13 cellular contexts compared by ENCODE assay signal in the genomic region with DNA sequence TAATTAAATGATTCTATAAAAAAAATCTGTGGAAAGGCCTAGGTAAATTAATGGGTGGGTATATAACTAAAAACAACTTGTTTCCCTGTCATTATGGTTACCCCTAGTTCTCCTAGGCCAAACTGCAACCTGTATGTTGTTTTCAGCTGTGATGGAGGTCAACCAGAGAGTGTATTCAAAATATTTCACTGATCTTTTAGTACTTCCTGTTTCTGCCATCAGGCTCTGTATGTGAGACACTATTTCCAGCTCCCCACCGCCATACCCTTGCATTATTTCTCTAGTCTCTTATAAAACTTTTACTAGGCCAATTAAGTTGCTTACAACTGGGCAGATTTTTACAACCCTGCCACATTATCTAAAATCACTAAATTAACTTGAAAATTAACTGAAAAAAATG. TPM values are rescaled to one million over a fixed set of nuclear protein-coding genes. Genes with fewer than 3 reads are reported as not detected.
DNase-seq lines count a peak whose midpoint lies in the region; ATAC-seq, FAIRE-seq and TF ChIP-seq lines count a peak whose summit lies in the region.
"Had no signal": no experiment of that assay in that cellular context is flagged by ENCODE, and none has a peak within 500 bp of the region (broad histone marks: within the 10 kb centered on the region; RNA-seq: fewer than 3 reads in every experiment).

No MANE protein-coding gene starts in this region.

- ATAC-seq in HG02588 (IDR thresholded peaks at IDR 0.05; ENCODE audit: unreplicated experiment) (peak; percentile 69), omental fat pad (ENCODE audit: low FRiP score) (no peak)
- no peak for ATAC-seq in naive thymus-derived CD4-positive, alpha-beta T cell
- ATAC-seq: esophagus mucosa, SK-N-SH treated with all-trans-retinoic acid at 6 μM for 48 hours had no signal

- FAIRE-seq in GM19239 (lab: Jason Lieb, UNC): peak; percentile 26

- H3K36me3 ChIP-seq in naive thymus-derived CD4-positive, alpha-beta T cell (ENCODE audit: control insufficient read depth in 2 of 3, insufficient read depth in 3 of 3, low read length in 3 of 3): no peaks in the 10 kb centered on the region
- peaks cover 20% of the 10 kb centered on the region for H3K36me3 ChIP-seq in WERI-Rb-1

- no peaks in the 10 kb centered on the region for H3K9me3 Mint-ChIP-seq in naive thymus-derived CD4-positive, alpha-beta T cell

- DNase-seq in GM19239 (ENCODE audit: insufficient read length, low spot score) (no peak), KBM-7 (peak; percentile 39), omental fat pad (ENCODE audit: low spot score) (no peak), WERI-Rb-1 (no peak)
- no peak for DNase-seq in naive thymus-derived CD4-positive, alpha-beta T cell
- DNase-seq in stimulated activated CD4-positive, alpha-beta T cell treated with anti-CD3 and anti-CD28 coated beads, Interleukin-4, amount 100 ng/mL, for 4 hours: no peak
- DNase-seq: activated gamma-delta T cell, trophoblast cell had no signal

- POLR2A ChIA-PET in naive thymus-derived CD4-positive, alpha-beta T cell (lab: Charles Lee): no interaction called here

- in situ Hi-C loops in KBM-7 (cut with MboI; ENCODE audit: low pct_unique_long_range_greater_than_20kb, low sequenced_read_pairs): no loop called here

- H3K4me3 Mint-ChIP-seq in naive thymus-derived CD4-positive, alpha-beta T cell: peak overlapping the region in 1 of 10 donors; percentile 39

- intact Hi-C loops in naive thymus-derived CD4-positive, alpha-beta T cell (cut with micrococcal nuclease): no loop called here

- H3K27ac ChIP-seq in naive thymus-derived CD4-positive, alpha-beta T cell (ENCODE audit: low read depth, low read length): no peak overlapping the region
- H3K27ac ChIP-seq in WERI-Rb-1: no peak overlapping the region
- H3K27ac ChIP-seq: KMS-11 had no signal

- no peak for TF ChIP-seq CTCF in omental fat pad (IDR thresholded peaks at IDR 0.05)
- no peak for TF ChIP-seq CTCF in WERI-Rb-1 (IDR thresholded peaks at IDR 0.05; ENCODE audit: low read depth, low read length)

- H3K4me1 ChIP-seq in naive thymus-derived CD4-positive, alpha-beta T cell (ENCODE audit: control insufficient read depth in 2 of 2, insufficient read depth in 2 of 2, low read length in 2 of 2): peaks cover 17% of the 10 kb centered on the region in 2 donors

- no peaks in the 10 kb centered on the region for H3K9me3 ChIP-seq in naive thymus-derived CD4-positive, alpha-beta T cell (ENCODE audit: control insufficient read depth in 2 of 3, low read length in 3 of 3)
- no peaks in the 10 kb centered on the region for H3K9me3 ChIP-seq in WERI-Rb-1 (ENCODE audit: severe bottlenecking)

- peaks cover 4 to 33% (median 22%) of the 10 kb centered on the region in 7 donors for H3K4me1 Mint-ChIP-seq in naive thymus-derived CD4-positive, alpha-beta T cell

- H3K27me3 ChIP-seq in naive thymus-derived CD4-positive, alpha-beta T cell (ENCODE audit: control insufficient read depth in 2 of 2, insufficient read depth in 2 of 2, low read length in 2 of 2): no peaks in the 10 kb centered on the region
- H3K27me3 ChIP-seq in WERI-Rb-1 (ENCODE audit: insufficient read depth, low read depth, severe bottlenecking): no peaks in the 10 kb centered on the region

- no peak overlapping the region for H3K4me3 ChIP-seq in naive thymus-derived CD4-positive, alpha-beta T cell (ENCODE audit: low read length)
- no peak overlapping the region for H3K4me3 ChIP-seq in WERI-Rb-1 (ENCODE audit: low read depth, low read length)

- H3K27me3 Mint-ChIP-seq in naive thymus-derived CD4-positive, alpha-beta T cell: no peaks in the 10 kb centered on the region

- peak overlapping the region in 8 of 9 donors; percentile 8 to 82 (median 58) for H3K27ac Mint-ChIP-seq in naive thymus-derived CD4-positive, alpha-beta T cell

- CTCF ChIA-PET in naive thymus-derived CD4-positive, alpha-beta T cell (lab: Charles Lee): interaction anchor here (1.1 to 1.3 kb wide), 2 partner anchors 10 to 37 kb away, joined by 3 to 4 read pairs; no protein-coding TSS in a partner anchor

- peaks cover 5 to 36% (median 17%) of the 10 kb centered on the region in 5 donors for H3K36me3 Mint-ChIP-seq in naive thymus-derived CD4-positive, alpha-beta T cell

RNA-seq across cellular contexts. Expression of gene CDKL4, which starts 21.0 kb away (rescaled TPM):
- total RNA-seq in naive thymus-derived CD4-positive, alpha-beta T cell: under 1 TPM in 1 of 5 experiments, not detected in 4; 0.82 TPM
- polyA plus RNA-seq in naive thymus-derived CD4-positive, alpha-beta T cell: not detected
- under 1 TPM in 2 of 4 donors, not detected in 2; 0.65 to 0.72 TPM for total RNA-seq in omental fat pad
- polyA plus RNA-seq: liver had no signal
